1 cellular context compared by ENCODE assay signal in the genomic region with DNA sequence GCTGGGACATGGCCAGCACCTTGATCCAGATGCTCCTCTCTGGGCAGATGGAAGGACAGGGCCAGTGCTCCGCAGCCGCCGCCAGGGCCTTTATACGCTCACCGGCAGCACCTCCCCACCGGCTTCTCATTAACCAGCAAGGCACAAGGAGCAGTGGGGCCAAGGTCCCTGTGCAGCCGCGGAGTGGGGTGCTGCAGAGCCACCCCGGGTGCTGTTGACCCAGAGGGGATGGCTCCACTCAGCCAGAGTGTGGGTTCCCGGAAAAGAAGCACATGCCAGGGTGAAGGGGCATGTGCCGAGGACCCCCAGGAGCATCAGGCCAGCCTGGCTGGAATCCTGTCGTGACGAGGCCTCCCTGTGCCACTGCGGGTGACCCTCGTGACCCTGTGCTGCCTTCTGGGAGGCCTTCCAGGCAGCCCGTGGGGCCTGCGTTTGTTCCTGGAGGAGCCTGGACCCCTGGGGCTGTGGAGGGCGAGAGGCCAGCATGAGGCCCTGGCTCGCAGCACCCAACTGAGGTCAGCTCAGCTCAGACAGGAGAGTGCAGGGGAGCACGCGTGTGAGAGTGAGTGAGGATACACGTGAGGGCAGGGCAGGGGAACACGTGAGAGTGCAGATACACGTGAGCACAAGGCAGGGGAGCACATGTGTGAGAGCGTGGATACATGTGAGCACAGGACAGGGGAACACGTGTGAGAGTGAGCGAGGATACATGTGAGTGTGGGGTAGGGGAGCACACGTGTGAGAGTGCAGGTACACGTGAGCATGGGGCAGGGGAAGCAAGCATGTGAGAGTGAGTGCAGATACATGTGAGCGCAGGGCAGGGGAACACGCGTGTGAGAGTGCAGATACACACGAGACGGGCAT.
TF ChIP-seq lines count a peak whose summit lies in the region.

Gene FTCD, minus strand, starts transcription at position 66 of the 864 bp plus-strand sequence. Its CDS starts 56 bp downstream, at position 10.

TF ChIP-seq in HepG2, 621 proteins besides CTCF, POLR2A, EP300 and RAD21 (continued from another document and continues in another):
- TF ChIP-seq, protein P1, sequence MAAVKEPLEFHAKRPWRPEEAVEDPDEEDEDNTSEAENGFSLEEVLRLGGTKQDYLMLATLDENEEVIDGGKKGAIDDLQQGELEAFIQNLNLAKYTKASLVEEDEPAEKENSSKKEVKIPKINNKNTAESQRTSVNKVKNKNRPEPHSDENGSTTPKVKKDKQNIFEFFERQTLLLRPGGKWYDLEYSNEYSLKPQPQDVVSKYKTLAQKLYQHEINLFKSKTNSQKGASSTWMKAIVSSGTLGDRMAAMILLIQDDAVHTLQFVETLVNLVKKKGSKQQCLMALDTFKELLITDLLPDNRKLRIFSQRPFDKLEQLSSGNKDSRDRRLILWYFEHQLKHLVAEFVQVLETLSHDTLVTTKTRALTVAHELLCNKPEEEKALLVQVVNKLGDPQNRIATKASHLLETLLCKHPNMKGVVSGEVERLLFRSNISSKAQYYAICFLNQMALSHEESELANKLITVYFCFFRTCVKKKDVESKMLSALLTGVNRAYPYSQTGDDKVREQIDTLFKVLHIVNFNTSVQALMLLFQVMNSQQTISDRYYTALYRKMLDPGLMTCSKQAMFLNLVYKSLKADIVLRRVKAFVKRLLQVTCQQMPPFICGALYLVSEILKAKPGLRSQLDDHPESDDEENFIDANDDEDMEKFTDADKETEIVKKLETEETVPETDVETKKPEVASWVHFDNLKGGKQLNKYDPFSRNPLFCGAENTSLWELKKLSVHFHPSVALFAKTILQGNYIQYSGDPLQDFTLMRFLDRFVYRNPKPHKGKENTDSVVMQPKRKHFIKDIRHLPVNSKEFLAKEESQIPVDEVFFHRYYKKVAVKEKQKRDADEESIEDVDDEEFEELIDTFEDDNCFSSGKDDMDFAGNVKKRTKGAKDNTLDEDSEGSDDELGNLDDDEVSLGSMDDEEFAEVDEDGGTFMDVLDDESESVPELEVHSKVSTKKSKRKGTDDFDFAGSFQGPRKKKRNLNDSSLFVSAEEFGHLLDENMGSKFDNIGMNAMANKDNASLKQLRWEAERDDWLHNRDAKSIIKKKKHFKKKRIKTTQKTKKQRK (IDR thresholded peaks at IDR 0.05; ENCODE audit: low read length) = no peak
- TF ChIP-seq HDAC1 (CRISPR knock-in tag; IDR thresholded peaks at IDR 0.05) = peak; percentile 93
- TF ChIP-seq SRSF9 (IDR thresholded peaks at IDR 0.05; ENCODE audit: borderline replicate concordance, insufficient read depth, low read depth, low read length, poor library complexity, severe bottlenecking) = no peak
- no peak for TF ChIP-seq FIP1L1 (IDR thresholded peaks at IDR 0.05; ENCODE audit: borderline replicate concordance, insufficient read depth, low read depth, low read length)
- TF ChIP-seq, protein P2, sequence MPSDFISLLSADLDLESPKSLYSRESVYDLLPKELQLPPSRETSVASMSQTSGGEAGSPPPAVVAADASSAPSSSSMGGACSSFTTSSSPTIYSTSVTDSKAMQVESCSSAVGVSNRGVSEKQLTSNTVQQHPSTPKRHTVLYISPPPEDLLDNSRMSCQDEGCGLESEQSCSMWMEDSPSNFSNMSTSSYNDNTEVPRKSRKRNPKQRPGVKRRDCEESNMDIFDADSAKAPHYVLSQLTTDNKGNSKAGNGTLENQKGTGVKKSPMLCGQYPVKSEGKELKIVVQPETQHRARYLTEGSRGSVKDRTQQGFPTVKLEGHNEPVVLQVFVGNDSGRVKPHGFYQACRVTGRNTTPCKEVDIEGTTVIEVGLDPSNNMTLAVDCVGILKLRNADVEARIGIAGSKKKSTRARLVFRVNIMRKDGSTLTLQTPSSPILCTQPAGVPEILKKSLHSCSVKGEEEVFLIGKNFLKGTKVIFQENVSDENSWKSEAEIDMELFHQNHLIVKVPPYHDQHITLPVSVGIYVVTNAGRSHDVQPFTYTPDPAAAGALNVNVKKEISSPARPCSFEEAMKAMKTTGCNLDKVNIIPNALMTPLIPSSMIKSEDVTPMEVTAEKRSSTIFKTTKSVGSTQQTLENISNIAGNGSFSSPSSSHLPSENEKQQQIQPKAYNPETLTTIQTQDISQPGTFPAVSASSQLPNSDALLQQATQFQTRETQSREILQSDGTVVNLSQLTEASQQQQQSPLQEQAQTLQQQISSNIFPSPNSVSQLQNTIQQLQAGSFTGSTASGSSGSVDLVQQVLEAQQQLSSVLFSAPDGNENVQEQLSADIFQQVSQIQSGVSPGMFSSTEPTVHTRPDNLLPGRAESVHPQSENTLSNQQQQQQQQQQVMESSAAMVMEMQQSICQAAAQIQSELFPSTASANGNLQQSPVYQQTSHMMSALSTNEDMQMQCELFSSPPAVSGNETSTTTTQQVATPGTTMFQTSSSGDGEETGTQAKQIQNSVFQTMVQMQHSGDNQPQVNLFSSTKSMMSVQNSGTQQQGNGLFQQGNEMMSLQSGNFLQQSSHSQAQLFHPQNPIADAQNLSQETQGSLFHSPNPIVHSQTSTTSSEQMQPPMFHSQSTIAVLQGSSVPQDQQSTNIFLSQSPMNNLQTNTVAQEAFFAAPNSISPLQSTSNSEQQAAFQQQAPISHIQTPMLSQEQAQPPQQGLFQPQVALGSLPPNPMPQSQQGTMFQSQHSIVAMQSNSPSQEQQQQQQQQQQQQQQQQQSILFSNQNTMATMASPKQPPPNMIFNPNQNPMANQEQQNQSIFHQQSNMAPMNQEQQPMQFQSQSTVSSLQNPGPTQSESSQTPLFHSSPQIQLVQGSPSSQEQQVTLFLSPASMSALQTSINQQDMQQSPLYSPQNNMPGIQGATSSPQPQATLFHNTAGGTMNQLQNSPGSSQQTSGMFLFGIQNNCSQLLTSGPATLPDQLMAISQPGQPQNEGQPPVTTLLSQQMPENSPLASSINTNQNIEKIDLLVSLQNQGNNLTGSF (CRISPR knock-in tag; IDR thresholded peaks at IDR 0.05) = peak; percentile 45; the same call in 1 of the 2 replicates
- no peak for TF ChIP-seq STAG1 (CRISPR knock-in tag; IDR thresholded peaks at IDR 0.05)
- TF ChIP-seq, protein P3, sequence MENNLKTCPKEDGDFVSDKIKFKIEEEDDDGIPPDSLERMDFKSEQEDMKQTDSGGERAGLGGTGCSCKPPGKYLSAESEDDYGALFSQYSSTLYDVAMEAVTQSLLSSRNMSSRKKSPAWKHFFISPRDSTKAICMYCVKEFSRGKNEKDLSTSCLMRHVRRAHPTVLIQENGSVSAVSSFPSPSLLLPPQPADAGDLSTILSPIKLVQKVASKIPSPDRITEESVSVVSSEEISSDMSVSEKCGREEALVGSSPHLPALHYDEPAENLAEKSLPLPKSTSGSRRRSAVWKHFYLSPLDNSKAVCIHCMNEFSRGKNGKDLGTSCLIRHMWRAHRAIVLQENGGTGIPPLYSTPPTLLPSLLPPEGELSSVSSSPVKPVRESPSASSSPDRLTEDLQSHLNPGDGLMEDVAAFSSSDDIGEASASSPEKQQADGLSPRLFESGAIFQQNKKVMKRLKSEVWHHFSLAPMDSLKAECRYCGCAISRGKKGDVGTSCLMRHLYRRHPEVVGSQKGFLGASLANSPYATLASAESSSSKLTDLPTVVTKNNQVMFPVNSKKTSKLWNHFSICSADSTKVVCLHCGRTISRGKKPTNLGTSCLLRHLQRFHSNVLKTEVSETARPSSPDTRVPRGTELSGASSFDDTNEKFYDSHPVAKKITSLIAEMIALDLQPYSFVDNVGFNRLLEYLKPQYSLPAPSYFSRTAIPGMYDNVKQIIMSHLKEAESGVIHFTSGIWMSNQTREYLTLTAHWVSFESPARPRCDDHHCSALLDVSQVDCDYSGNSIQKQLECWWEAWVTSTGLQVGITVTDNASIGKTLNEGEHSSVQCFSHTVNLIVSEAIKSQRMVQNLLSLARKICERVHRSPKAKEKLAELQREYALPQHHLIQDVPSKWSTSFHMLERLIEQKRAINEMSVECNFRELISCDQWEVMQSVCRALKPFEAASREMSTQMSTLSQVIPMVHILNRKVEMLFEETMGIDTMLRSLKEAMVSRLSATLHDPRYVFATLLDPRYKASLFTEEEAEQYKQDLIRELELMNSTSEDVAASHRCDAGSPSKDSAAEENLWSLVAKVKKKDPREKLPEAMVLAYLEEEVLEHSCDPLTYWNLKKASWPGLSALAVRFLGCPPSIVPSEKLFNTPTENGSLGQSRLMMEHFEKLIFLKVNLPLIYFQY (CRISPR knock-in tag; IDR thresholded peaks at IDR 0.05; ENCODE audit: borderline replicate concordance) = no peak
- peak; percentile 56; the same call in 1 of the 2 replicates for TF ChIP-seq ZNF746 (CRISPR knock-in tag; IDR thresholded peaks at IDR 0.05)
- peak; percentile 61; the same call in 1 of the 2 replicates for TF ChIP-seq CREM (IDR thresholded peaks at IDR 0.05)
- TF ChIP-seq CREM (CRISPR knock-in tag; IDR thresholded peaks at IDR 0.05) = no peak
- no peak for TF ChIP-seq IRF1 (CRISPR knock-in tag; IDR thresholded peaks at IDR 0.05; ENCODE audit: low read depth)
- TF ChIP-seq DNMT1 (CRISPR knock-in tag; IDR thresholded peaks at IDR 0.05) = no peak
- no peak for TF ChIP-seq ZNF792 (CRISPR knock-in tag; IDR thresholded peaks at IDR 0.05)
- no peak for TF ChIP-seq ELK4 (CRISPR knock-in tag; IDR thresholded peaks at IDR 0.05; ENCODE audit: borderline replicate concordance)
- TF ChIP-seq SOX6 (IDR thresholded peaks at IDR 0.05) = no peak
- peak; percentile 54 for TF ChIP-seq SOX6 (CRISPR knock-in tag; IDR thresholded peaks at IDR 0.05)
- TF ChIP-seq BRD4 (CRISPR knock-in tag; IDR thresholded peaks at IDR 0.05) = peak; percentile 92
- TF ChIP-seq CEBPB (IDR thresholded peaks at IDR 0.05; ENCODE audit: borderline replicate concordance, low read depth, low read length) = no peak
- peak; percentile 60; the same call in 1 of the 2 replicates for TF ChIP-seq PATZ1 (CRISPR knock-in tag; IDR thresholded peaks at IDR 0.05)
- TF ChIP-seq XRCC5 (optimal IDR thresholded peaks at IDR 0.05; ENCODE audit: low read length) = peak; percentile 56
- TF ChIP-seq ZNF646 (CRISPR knock-in tag; IDR thresholded peaks at IDR 0.05) = no peak
- TF ChIP-seq ZBTB38 (CRISPR knock-in tag; IDR thresholded peaks at IDR 0.05) = peak; percentile 81
- TF ChIP-seq ZNF251 (CRISPR knock-in tag; IDR thresholded peaks at IDR 0.05) = 0 out of 2 replicates have a peak, but pooled peaks have one; percentile 26
